Comparison of ENCODE assay signal across 19 cellular contexts in the genomic region with DNA sequence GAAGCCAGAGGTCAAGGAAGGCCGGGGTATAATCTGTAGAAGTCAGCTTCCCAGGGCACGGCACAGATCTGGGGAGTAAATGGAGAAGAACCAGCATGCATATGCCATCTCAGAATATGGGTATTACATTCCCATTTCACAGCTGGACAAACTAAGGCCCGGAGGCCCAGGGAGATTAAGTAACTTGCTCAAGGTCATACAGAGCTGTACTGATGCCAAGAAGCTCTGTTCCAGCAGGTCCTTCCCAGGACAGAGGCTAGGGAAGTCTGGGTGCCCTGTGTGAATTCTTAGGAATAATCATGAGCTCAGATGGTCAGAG. TPM values are rescaled to one million over a fixed set of nuclear protein-coding genes. Genes with fewer than 3 reads are reported as not detected.
DNase-seq lines count a peak whose midpoint lies in the region; ATAC-seq, FAIRE-seq and TF ChIP-seq lines count a peak whose summit lies in the region.
"Had no signal": no experiment of that assay in that cellular context is flagged by ENCODE, and none has a peak within 500 bp of the region (broad histone marks: within the 10 kb centered on the region; RNA-seq: fewer than 3 reads in every experiment).

No MANE protein-coding gene starts in this region.

- H3K27me3 ChIP-seq in heart right ventricle (no peaks in the 10 kb centered on the region), psoas muscle (ENCODE audit: insufficient read depth in 3 of 3, low read length in 2 of 3) (no peaks in the 10 kb centered on the region), aorta (ENCODE audit: control insufficient read depth in 1 of 2, insufficient read depth in 2 of 2, low read length in 1 of 2) (no peaks in the 10 kb centered on the region)
- H3K27me3 ChIP-seq: thyroid gland had no signal

- H3K9ac ChIP-seq in kidney (ENCODE audit: low read length in 2 of 2): no peak overlapping the region

- in situ Hi-C loops in GM13977 (cut with MboI; ENCODE audit: low pct_unique_long_range_greater_than_20kb, low sequenced_read_pairs, unreplicated experiment): no loop called here

- H3K27ac ChIP-seq in heart right ventricle (peak overlapping the region in 9 of 10 donors; percentile 3 to 91 (median 73)), kidney (ENCODE audit: low read depth in 2 of 2, low read length in 2 of 2) (peak overlapping the region; percentile 34 to 65), psoas muscle (peak overlapping the region; percentile 77), aorta (ENCODE audit: low read depth in 1 of 2, low read length in 2 of 2) (peak overlapping the region; percentile 65 to 84)
- H3K27ac ChIP-seq: thyroid gland had no signal

- H3K36me3 ChIP-seq in heart right ventricle: no peaks in the 10 kb centered on the region
- H3K36me3 ChIP-seq in kidney (ENCODE audit: control insufficient read depth in 1 of 2, insufficient read depth in 2 of 2, low read length in 2 of 2): no peaks in the 10 kb centered on the region
- no peaks in the 10 kb centered on the region for H3K36me3 ChIP-seq in psoas muscle (ENCODE audit: insufficient read depth in 1 of 2, low read depth in 1 of 2)
- H3K36me3 ChIP-seq in aorta (ENCODE audit: control insufficient read depth in 1 of 2, insufficient read depth in 2 of 2, low read length in 1 of 2): no peaks in the 10 kb centered on the region
- H3K36me3 ChIP-seq: thyroid gland had no signal

- no peak for DNase-seq in heart right ventricle
- no peak for DNase-seq in cardiac septum (ENCODE audit: low spot score)
- peak; percentile 2 for DNase-seq in kidney
- no peak for DNase-seq in psoas muscle
- DNase-seq in aorta: peak in 1 of 2 donors; percentile 10
- DNase-seq in GM13977 (ENCODE audit: low spot score): no peak
- no peak for DNase-seq in CD1c-positive myeloid dendritic cell (ENCODE audit: extremely low spot score)
- DNase-seq in NCI-H2171 (lab: John Stamatoyannopoulos, UW): no peak
- DNase-seq: activated CD4-positive, alpha-beta T cell treated with anti-CD3 and anti-CD28 coated beads, Interleukin-2, amount 50 U/mL, for 1 hour; activated naive CD4-positive, alpha-beta T cell treated with anti-CD3 and anti-CD28 coated beads for 36 hours; activated T-cell treated with anti-CD3 and anti-CD28 coated beads for 4 hours; left colon; natural killer cell; NCI-H2081 treated with DMSO at 0.1 percent for 48 hours; NCI-H526 treated with DMSO at 0.1 percent for 48 hours; retina; thyroid gland had no signal

- 61 to 90% methylated on average over 3 of the region's 3 CpGs for WGBS in heart right ventricle, 2 donors
- 35 to 94% (median 51%) methylated on average over 3 of the region's 3 CpGs for WGBS in psoas muscle, 3 donors
- 31 to 54% methylated on average over 3 of the region's 3 CpGs for WGBS in aorta, 2 donors

- H3K4me3 ChIP-seq in heart right ventricle (no peak overlapping the region), kidney (ENCODE audit: low read length in 2 of 2) (no peak overlapping the region), psoas muscle (no peak overlapping the region), aorta (ENCODE audit: low read length in 2 of 2) (no peak overlapping the region)
- H3K4me3 ChIP-seq: thyroid gland had no signal

- no peaks in the 10 kb centered on the region for H3K9me3 ChIP-seq in heart right ventricle
- no peaks in the 10 kb centered on the region for H3K9me3 ChIP-seq in kidney (ENCODE audit: control insufficient read depth in 1 of 2, low read length in 2 of 2)
- no peaks in the 10 kb centered on the region for H3K9me3 ChIP-seq in psoas muscle
- no peaks in the 10 kb centered on the region for H3K9me3 ChIP-seq in aorta (ENCODE audit: control insufficient read depth, low read length)
- H3K9me3 ChIP-seq: thyroid gland had no signal

- TF ChIP-seq CTCF in heart right ventricle (IDR thresholded peaks at IDR 0.05): no peak
- TF ChIP-seq CTCF in kidney (IDR thresholded peaks at IDR 0.05; ENCODE audit: borderline replicate concordance, extremely low read depth, insufficient read depth): no peak
- TF ChIP-seq CTCF in psoas muscle (IDR thresholded peaks at IDR 0.05): no peak
- TF ChIP-seq CTCF in GM13977 (IDR thresholded peaks at IDR 0.05; ENCODE audit: extremely low read depth, insufficient read depth, missing control alignments): no peak

- H3K4me1 ChIP-seq in heart right ventricle: peaks cover 22 to 85% (median 58%) of the 10 kb centered on the region in 9 donors
- peaks cover 56 to 59% of the 10 kb centered on the region in 2 donors for H3K4me1 ChIP-seq in kidney (ENCODE audit: control insufficient read depth in 1 of 2, insufficient read depth in 1 of 2, low read depth in 1 of 2, low read length in 2 of 2)
- peaks cover 50% of the 10 kb centered on the region for H3K4me1 ChIP-seq in psoas muscle
- H3K4me1 ChIP-seq in aorta (ENCODE audit: control insufficient read depth in 1 of 2, insufficient read depth in 2 of 2, low read length in 2 of 2): peaks cover 2 to 5% of the 10 kb centered on the region in 2 donors
- H3K4me1 ChIP-seq: thyroid gland had no signal

- intact Hi-C loops in heart right ventricle (cut with DNase I): no loop called here
- intact Hi-C loops in cardiac septum (cut with DNase I): no loop called here
- intact Hi-C loops in kidney (cut with DNase I): no loop called here
- intact Hi-C loops in psoas muscle (cut with DNase I): no loop called here
- intact Hi-C loops in aorta (cut with DNase I): loop anchor here (5.0 kb wide), 2 partner anchors 33 to 58 kb away; no protein-coding TSS in a partner anchor

- FAIRE-seq in kidney (lab: Jason Lieb, UNC): no peak
- FAIRE-seq: A204.1 had no signal

- ATAC-seq in heart right ventricle (no peak), psoas muscle (no peak), aorta (ENCODE audit: low FRiP score) (no peak)
- ATAC-seq: natural killer cell had no signal

RNA-seq across cellular contexts. Expression of gene COL27A1, which starts 19.2 kb away (rescaled TPM):
- total RNA-seq in heart right ventricle (10 to 100 TPM in 2 of 10 donors, 1 to 10 TPM in 8; 4.1 to 11.5 (median 5.1) TPM), cardiac septum (12.8 TPM), kidney (45.6 TPM), psoas muscle (1 to 10 TPM; 3.9 to 8.5 (median 4.7) TPM), aorta (10 to 100 TPM; 36.9 to 54.3 TPM)
- polyA plus RNA-seq in heart right ventricle (10 to 100 TPM in 1 of 2 donors, 1 to 10 TPM in 1; 3.1 to 35.8 TPM), kidney (ENCODE audit: insufficient read depth, low read depth, low replicate concordance) (13.6 TPM), psoas muscle (1 to 10 TPM; 1.1 to 2.1 (median 1.8) TPM), aorta (10 to 100 TPM in 1 of 2 donors, 1 to 10 TPM in 1; 1.9 to 59.4 TPM)
- total RNA-seq: natural killer cell had no signal
- polyA plus RNA-seq: CD14-positive monocyte had no signal

Comparison
In these comparisons a context has a peak if more than half of its experiments do, and no peak if none do; other contexts are left out.
1. intact Hi-C loops: an anchor here in aorta (5.0 kb wide); none called in heart right ventricle, cardiac septum, kidney and psoas muscle.